8 cellular contexts compared by ENCODE assay signal in the genomic region with DNA sequence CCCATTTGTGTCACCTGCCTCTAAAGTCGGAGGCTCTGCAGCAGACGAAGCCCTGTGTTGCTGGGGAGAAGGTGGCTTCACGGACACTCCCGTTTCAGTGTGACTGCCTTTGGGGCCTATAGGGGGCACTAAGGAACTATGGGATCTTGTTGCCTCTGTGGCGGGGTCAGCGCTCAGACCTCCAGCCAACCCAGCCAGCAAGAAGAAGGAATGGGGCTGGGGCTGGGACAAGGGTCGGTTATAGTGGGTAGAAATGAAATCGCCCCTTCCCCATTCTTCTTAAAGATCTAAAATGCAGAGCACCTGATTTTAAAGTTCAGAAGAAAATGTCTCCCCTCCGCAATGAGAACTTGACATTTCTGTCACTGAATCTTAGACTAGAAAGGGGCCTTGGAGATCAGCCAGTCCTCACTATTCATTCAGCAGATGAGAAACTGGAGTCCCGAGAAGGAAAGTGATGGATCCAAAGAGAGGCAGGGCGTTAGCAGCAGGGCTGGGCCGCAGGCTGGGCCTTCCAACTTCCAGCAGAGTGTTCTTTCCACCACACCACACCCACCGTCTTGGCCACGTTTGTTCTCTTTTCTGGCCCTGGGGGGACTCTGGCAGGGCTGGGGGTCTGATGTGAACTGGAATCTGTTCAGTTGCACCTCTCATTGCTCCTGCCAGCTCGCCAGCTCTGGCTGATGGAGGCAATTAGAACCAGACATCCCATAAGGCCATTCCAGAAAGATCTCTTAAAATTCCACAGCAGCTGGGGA.
DNase-seq lines count a peak whose midpoint lies in the region; ATAC-seq, FAIRE-seq and TF ChIP-seq lines count a peak whose summit lies in the region.

No MANE protein-coding gene starts in this region.

- no peak overlapping the region for H2AFZ ChIP-seq in mesenchymal stem cell (ENCODE audit: low read depth, low read length)

- H3K18ac ChIP-seq in mesenchymal stem cell (ENCODE audit: low read depth in 1 of 2, low read length in 2 of 2) = peak overlapping the region in 1 of 2 experiments; percentile 85

- H3K4me1 ChIP-seq in Panc1 (ENCODE audit: control insufficient read depth, insufficient read depth, low read length) (peaks cover 9% of the 10 kb centered on the region; the same call in 1 of the 2 replicates), mesenchymal stem cell (ENCODE audit: control insufficient read depth, insufficient read depth, low read depth, low read length) (peaks cover 13% of the 10 kb centered on the region)

- H3K9me3 ChIP-seq in Panc1 (ENCODE audit: control insufficient read depth, insufficient read depth, low read depth, low read length) (no peaks in the 10 kb centered on the region), mesenchymal stem cell (ENCODE audit: control insufficient read depth, low read length) (no peaks in the 10 kb centered on the region)

- no peak overlapping the region for H3K4me2 ChIP-seq in mesenchymal stem cell (ENCODE audit: low read length, poor library complexity, severe bottlenecking)

- H2BK15ac ChIP-seq in mesenchymal stem cell (ENCODE audit: low read depth, poor library complexity, severe bottlenecking) = no peak overlapping the region

- H3K9ac ChIP-seq in mesenchymal stem cell (ENCODE audit: low read length) = no peak overlapping the region

- POLR2A ChIA-PET in Panc1 (lab: Charles Lee) = no interaction called here

- peak overlapping the region in 1 of 2 experiments; percentile 96 for H2BK12ac ChIP-seq in mesenchymal stem cell (ENCODE audit: low read length in 2 of 2)

- in situ Hi-C loops in Panc1 (cut with HindIII; ENCODE audit: low pct_unique_long_range_greater_than_20kb, low sequenced_read_pairs) = no loop called here

- peak overlapping the region; percentile 13 for H2AK5ac ChIP-seq in mesenchymal stem cell (ENCODE audit: low read length, severe bottlenecking)

- no peak for FAIRE-seq in urothelium cell line (lab: Jason Lieb, UNC)

- H2BK120ac ChIP-seq in mesenchymal stem cell (ENCODE audit: low read depth, low read length) = peak overlapping the region; percentile 12

- H3K79me1 ChIP-seq in mesenchymal stem cell (replicated peaks; ENCODE audit: low read length, poor library complexity, severe bottlenecking) = no peaks in the 10 kb centered on the region

- H4K91ac ChIP-seq in mesenchymal stem cell (ENCODE audit: low read length) = peak overlapping the region; percentile 19

- CTCF ChIA-PET in Panc1 (lab: Charles Lee) = no interaction called here

- peak; percentile 95 for TF ChIP-seq CTCF in Panc1 (IDR thresholded peaks at IDR 0.05)

- H2BK5ac ChIP-seq in mesenchymal stem cell (ENCODE audit: low read depth, low read length, poor library complexity, severe bottlenecking) = no peak overlapping the region

- H3K27me3 ChIP-seq in Panc1 (ENCODE audit: control insufficient read depth, insufficient read depth, low read length) (no peaks in the 10 kb centered on the region), mesenchymal stem cell (ENCODE audit: control insufficient read depth in 1 of 2, insufficient read depth in 1 of 2, low read length in 2 of 2) (peaks cover 51 to 85% of the 10 kb centered on the region in 2 experiments)

- no peak overlapping the region for H3K23ac ChIP-seq in mesenchymal stem cell (ENCODE audit: low read length in 2 of 2)

- ATAC-seq in GM19455 (IDR thresholded peaks at IDR 0.05; ENCODE audit: unreplicated experiment) = peak; percentile 80
- peak; percentile 95 for ATAC-seq in Panc1

- H3K27ac ChIP-seq in Panc1 (ENCODE audit: low read length) (peak overlapping the region; percentile 20; the same call in 1 of the 2 replicates), mesenchymal stem cell (ENCODE audit: low read length, poor library complexity, severe bottlenecking) (no peak overlapping the region)

- H3K4ac ChIP-seq in mesenchymal stem cell (ENCODE audit: low read depth in 1 of 2, low read length in 2 of 2) = peak overlapping the region in 1 of 2 experiments; percentile 61

- H3K14ac ChIP-seq in mesenchymal stem cell (ENCODE audit: low read length in 2 of 2) = no peak overlapping the region

- 24% methylated on average over 14 of the region's 15 CpGs for WGBS in mesenchymal stem cell

- H4K8ac ChIP-seq in mesenchymal stem cell (ENCODE audit: low read length) = no peak overlapping the region

- intact Hi-C loops in Panc1 (cut with micrococcal nuclease; ENCODE audit: unreplicated experiment) = loop anchor here (2.0 kb wide), 1 partner anchor 526 kb away; no protein-coding TSS in a partner anchor

- no peaks in the 10 kb centered on the region for H3K36me3 ChIP-seq in Panc1 (ENCODE audit: control insufficient read depth, insufficient read depth, low read length)
- H3K36me3 ChIP-seq in mesenchymal stem cell (ENCODE audit: control insufficient read depth in 1 of 2, insufficient read depth in 2 of 2, low read depth in 1 of 2, low read length in 2 of 2) = no peaks in the 10 kb centered on the region

- H3K4me3 ChIP-seq in Panc1 (ENCODE audit: low read depth in 2 of 2, low read length in 2 of 2) = no peak overlapping the region
- no peak overlapping the region for H3K4me3 ChIP-seq in mesenchymal stem cell (ENCODE audit: insufficient read depth in 1 of 2, low read depth in 1 of 2, low read length in 2 of 2)

- BruUV-seq in Panc1 (replicated peaks; lab: Mats Ljungman, UMichigan) = no TSS peak

- DNase-seq in DMS 273 treated with DMSO at 0.1 percent for 48 hours (lab: John Stamatoyannopoulos, UW) = peak; percentile 35
- peak; percentile 65 for DNase-seq in HT1080 (ENCODE audit: low read depth)
- DNase-seq in Panc1 (ENCODE audit: low read depth, low spot score) = no peak
- DNase-seq in ecto neural progenitor cell (ENCODE audit: low spot score) = peak; percentile 80
- peak; percentile 78 for DNase-seq in mesenchymal stem cell
- DNase-seq in urothelium cell line (ENCODE audit: low spot score) = peak; percentile 49
- DNase-seq in activated CD4-positive, CD25-positive, alpha-beta regulatory T cell (lab: John Stamatoyannopoulos, UW) = no peak

Comparison
In these comparisons a context has a peak if more than half of its experiments do, and no peak if none do; other contexts are left out.
1. DNase-seq: peak in DMS 273 treated with DMSO at 0.1 percent for 48 hours (single experiment), HT1080 (single experiment), ecto neural progenitor cell (single experiment), mesenchymal stem cell (single experiment) and urothelium cell line (single experiment); none in Panc1 (single experiment) and activated CD4-positive, CD25-positive, alpha-beta regulatory T cell (0 of 4).